1 cellular context compared by ENCODE assay signal in genomic region chr7:47738563-47739166, GRCh38.
TF ChIP-seq lines count a peak whose summit lies in the region.

No MANE protein-coding gene starts in this region.

TF ChIP-seq in HepG2, 621 proteins besides CTCF, POLR2A, EP300 and RAD21 (continued from another document and continues in another):
- TF ChIP-seq ZNF605 (CRISPR knock-in tag; IDR thresholded peaks at IDR 0.05) (no peak), THRA (CRISPR knock-in tag; IDR thresholded peaks at IDR 0.05; ENCODE audit: borderline replicate concordance) (peak; percentile 89; the same call in 1 of the 2 replicates), JUN (CRISPR knock-in tag; IDR thresholded peaks at IDR 0.05) (no peak), ZNF441 (CRISPR knock-in tag; IDR thresholded peaks at IDR 0.05; ENCODE audit: borderline replicate concordance) (no peak), CEBPB (IDR thresholded peaks at IDR 0.05; ENCODE audit: borderline replicate concordance, low read depth, low read length) (0 out of 2 replicates have a peak, but pooled peaks have one; percentile 9), RARA (CRISPR knock-in tag; IDR thresholded peaks at IDR 0.05) (peak; percentile 74), NR2F2 (IDR thresholded peaks at IDR 0.05; ENCODE audit: borderline replicate concordance, low read depth) (peak; percentile 77), TEAD2 (CRISPR knock-in tag; IDR thresholded peaks at IDR 0.05) (no peak), HMGXB4 (CRISPR knock-in tag; IDR thresholded peaks at IDR 0.05; ENCODE audit: borderline replicate concordance in 1 of 2, low read depth in 1 of 2) (no peak), ISX (CRISPR knock-in tag; conservative IDR thresholded peaks at IDR 0.05) (no peak), RXRB (CRISPR knock-in tag; IDR thresholded peaks at IDR 0.05; ENCODE audit: borderline replicate concordance) (peak; percentile 40; the same call in 1 of the 2 replicates), ZFP82 (CRISPR knock-in tag; IDR thresholded peaks at IDR 0.05; ENCODE audit: borderline replicate concordance) (no peak), ZBTB4 (CRISPR knock-in tag; IDR thresholded peaks at IDR 0.05; ENCODE audit: borderline replicate concordance) (no peak), TBP (CRISPR knock-in tag; IDR thresholded peaks at IDR 0.05) (no peak), KDM4B (CRISPR knock-in tag; IDR thresholded peaks at IDR 0.05) (no peak), ESRRA (CRISPR knock-in tag; IDR thresholded peaks at IDR 0.05; ENCODE audit: low read depth) (peak; percentile 78; the same call in 1 of the 2 replicates), RXRA (CRISPR knock-in tag; IDR thresholded peaks at IDR 0.05) (peak; percentile 70; the same call in 1 of the 2 replicates), GATAD2A (CRISPR knock-in tag; IDR thresholded peaks at IDR 0.05) (peak; percentile 28; the same call in 1 of the 2 replicates), DPF2 (CRISPR knock-in tag; IDR thresholded peaks at IDR 0.05; ENCODE audit: borderline replicate concordance, low read depth) (0 out of 2 replicates have a peak, but pooled peaks have one; percentile 37), SIN3B (IDR thresholded peaks at IDR 0.05; ENCODE audit: low read length) (no peak), ARHGAP35 (CRISPR knock-in tag; IDR thresholded peaks at IDR 0.05; ENCODE audit: borderline replicate concordance) (no peak), ZNF407 (CRISPR knock-in tag; IDR thresholded peaks at IDR 0.05; ENCODE audit: not compliant biosample characterization) (no peak), SMC3 (IDR thresholded peaks at IDR 0.05; ENCODE audit: low read length) (no peak), POGK (CRISPR knock-in tag; conservative IDR thresholded peaks at IDR 0.05) (no peak), FIP1L1 (IDR thresholded peaks at IDR 0.05; ENCODE audit: borderline replicate concordance, insufficient read depth, low read depth, low read length) (no peak), ZNF747 (CRISPR knock-in tag; IDR thresholded peaks at IDR 0.05; ENCODE audit: borderline replicate concordance) (no peak), NCOR1 (IDR thresholded peaks at IDR 0.05; ENCODE audit: borderline replicate concordance, low read length) (peak; percentile 28; the same call in 1 of the 2 replicates), SOX6 (IDR thresholded peaks at IDR 0.05) (no peak), SOX6 (CRISPR knock-in tag; IDR thresholded peaks at IDR 0.05) (peak; percentile 51; the same call in 1 of the 2 replicates), MTA1 (CRISPR knock-in tag; IDR thresholded peaks at IDR 0.05; ENCODE audit: borderline replicate concordance) (peak; percentile 79; the same call in 1 of the 2 replicates), CEBPZ (IDR thresholded peaks at IDR 0.05; ENCODE audit: low read length) (no peak), NFIB (CRISPR knock-in tag; IDR thresholded peaks at IDR 0.05; ENCODE audit: borderline replicate concordance) (no peak), PAXIP1 (CRISPR knock-in tag; conservative IDR thresholded peaks at IDR 0.05) (peak; percentile 41; the same call in 1 of the 2 replicates)
